ENCODE assay signal across 8 cellular contexts in genomic region chr9:36036780-36037579, GRCh38. TPM values are rescaled to one million over a fixed set of nuclear protein-coding genes. Genes with fewer than 3 reads are reported as not detected.
DNase-seq lines count a peak whose midpoint lies in the region; ATAC-seq and TF ChIP-seq lines count a peak whose summit lies in the region.

Gene RECK (plus strand): TSS chr9:36036913. CDS start chr9:36036999, 86 bp downstream.

- CTCF ChIA-PET in HCT116 (lab: Charles Lee): interaction anchor here (1.2 to 2.9 kb wide), 3 partner anchors 14 to 82 kb away, joined by 4 to 13 read pairs (median 5); no protein-coding TSS in a partner anchor

- H3K4me3 ChIP-seq in HCT116 (replicated peaks in 1 of 2; ENCODE audit: low read depth in 1 of 2, low read length in 2 of 2): peak within 1 kb of the TSS; percentile 72 to 85
- peak within 1 kb of the TSS; percentile 94 for H3K4me3 ChIP-seq in right cardiac atrium (ENCODE audit: low read length)

- peak within 1 kb of the TSS; percentile 90 for H3K4me2 ChIP-seq in HCT116 (ENCODE audit: low read length)

- POLR2A ChIA-PET in HCT116 (lab: Charles Lee): no interaction called here

- H3K36me3 Mint-ChIP-seq in T-helper 17 cell (ENCODE audit: low read depth): no peaks in the 10 kb centered on the region

- no peak for TF ChIP-seq POLR2A in HCT116 (IDR thresholded peaks at IDR 0.05; ENCODE audit: borderline replicate concordance, extremely low read depth, insufficient read depth, insufficient read length)

- peak within 1 kb of the TSS; percentile 98 for H3K4me3 Mint-ChIP-seq in T-helper 17 cell

- TF ChIP-seq CTCF in HCT116 (IDR thresholded peaks at IDR 0.05 in 2 of 3, conservative IDR thresholded peaks at IDR 0.05 in 1 of 3; ENCODE audit: borderline replicate concordance in 1 of 3, insufficient read depth in 1 of 3, low read depth in 2 of 3, low read length in 2 of 3): no peak

- no peaks in the 10 kb centered on the region for H4K20me1 ChIP-seq in HCT116 (ENCODE audit: insufficient read depth)

- peaks cover 0 to 13% of the 10 kb centered on the region in 2 experiments; a peak in 2 of 4 replicates for H3K4me1 ChIP-seq in HCT116 (ENCODE audit: control insufficient read depth in 1 of 2, insufficient read depth in 2 of 2, low read length in 2 of 2)
- H3K4me1 ChIP-seq in right cardiac atrium (ENCODE audit: control insufficient read depth, insufficient read depth, low read length): no peaks in the 10 kb centered on the region

- peak within 1 kb of the TSS; percentile 60 for H3K27ac ChIP-seq in HCT116 (ENCODE audit: low read depth, low read length)
- H3K27ac ChIP-seq in right cardiac atrium (ENCODE audit: low read length): peak within 1 kb of the TSS; percentile 22

- H3K9ac ChIP-seq in HCT116 (ENCODE audit: low read length): peak within 1 kb of the TSS; percentile 59

- no TSS peak for BruUV-seq in HCT116 (replicated peaks; lab: Mats Ljungman, UMichigan)

- H3K27me3 Mint-ChIP-seq in T-helper 17 cell: peaks cover 11% of the 10 kb centered on the region

- RAD21 ChIA-PET in HCT116 (lab: Charles Lee; ENCODE audit: low non-redundant PET in 1 of 2, low total read pairs in 2 of 2, uncharacterized antibody in 2 of 2, unreplicated experiment in 2 of 2): no interaction called here

- no peaks in the 10 kb centered on the region for H3K36me3 ChIP-seq in HCT116 (ENCODE audit: control insufficient read depth in 1 of 2, insufficient read depth in 2 of 2, low read length in 2 of 2)

- intact Hi-C loops in HCT116 (cut with micrococcal nuclease): no loop called here
- intact Hi-C loops in right cardiac atrium (cut with DNase I): no loop called here

- peak within 1 kb of the TSS; percentile 80 for H3K27ac Mint-ChIP-seq in T-helper 17 cell

- H3K79me2 ChIP-seq in HCT116 (ENCODE audit: insufficient read depth, low read length): no peaks in the 10 kb centered on the region

- H3K27me3 ChIP-seq in HCT116 (ENCODE audit: insufficient read depth, low read length) (no peaks in the 10 kb centered on the region), right cardiac atrium (ENCODE audit: control insufficient read depth, insufficient read depth) (no peaks in the 10 kb centered on the region)

- peak; percentile 68 for DNase-seq in GDM1 (lab: John Stamatoyannopoulos, UW)
- peak; percentile 37 for DNase-seq in HCT116 (ENCODE audit: low read depth, low spot score)
- DNase-seq in NCI-H1092 treated with DMSO at 0.1 percent for 48 hours (lab: John Stamatoyannopoulos, UW): peak; percentile 87
- DNase-seq in T-helper 17 cell: peak; percentile 77 to 89 (median 82)
- peak in 57 of 58 donors; percentile 13 to 92 (median 81) for DNase-seq in anterior cingulate cortex (lab: John Stamatoyannopoulos, UW)
- DNase-seq in right cardiac atrium: peak; percentile 92 to 98 (median 96)
- no peak for DNase-seq in pulmonary artery endothelial cell (ENCODE audit: low read depth, low spot score)
- peak; percentile 86 for DNase-seq in ureter (ENCODE audit: low spot score)

- WGBS in right cardiac atrium: under 1% methylated on average over 80 of the region's 80 CpGs

- H2AFZ ChIP-seq in HCT116 (ENCODE audit: low read depth, low read length, poor library complexity, severe bottlenecking): peak within 1 kb of the TSS; percentile 98

- ATAC-seq in HCT116 (peak; percentile 97), T-helper 17 cell (peak; percentile 95), right cardiac atrium (peak; percentile 95 to 96)

- peaks cover 30% of the 10 kb centered on the region for H3K4me1 Mint-ChIP-seq in T-helper 17 cell

- H3K9me3 ChIP-seq in HCT116 (ENCODE audit: control insufficient read depth in 1 of 2, insufficient read depth in 1 of 2, low read depth in 1 of 2, low read length in 2 of 2) (no peaks in the 10 kb centered on the region), T-helper 17 cell (ENCODE audit: control insufficient read depth, low read length, poor library complexity, severe bottlenecking) (no peaks in the 10 kb centered on the region), right cardiac atrium (ENCODE audit: control insufficient read depth, low read length) (no peaks in the 10 kb centered on the region)

- TF ChIP-seq RAD21 in HCT116 (IDR thresholded peaks at IDR 0.05; ENCODE audit: low read depth): no peak

- H3K9me2 ChIP-seq in HCT116 (ENCODE audit: insufficient read depth): no peaks in the 10 kb centered on the region

TF ChIP-seq in HCT116, 20 proteins besides CTCF, POLR2A, EP300 and RAD21:
- TF ChIP-seq EGR1 (IDR thresholded peaks at IDR 0.05; ENCODE audit: low read depth) (0 out of 2 replicates have a peak, but pooled peaks have one; percentile 38), FOSL1 (IDR thresholded peaks at IDR 0.05; ENCODE audit: low read depth) (no peak), POLR2AphosphoS5 (IDR thresholded peaks at IDR 0.05; ENCODE audit: low read depth, low read length) (peak; percentile 73), CEBPB (IDR thresholded peaks at IDR 0.05; ENCODE audit: low read depth) (no peak), EZH2phosphoT487 (IDR thresholded peaks at IDR 0.05; ENCODE audit: borderline replicate concordance) (no peak), MAX (IDR thresholded peaks at IDR 0.05) (no peak; the same call in 1 of the 2 replicates), ZNF274 (IDR thresholded peaks at IDR 0.05; ENCODE audit: low read depth, low read length) (no peak), ZFX (IDR thresholded peaks at IDR 0.05) (peak; percentile 81)

RNA-seq across cellular contexts. Expression of gene RECK, which starts in this region (rescaled TPM):
- total RNA-seq in HCT116 (2021; ENCODE audit: unreplicated experiment) (3.8 TPM), T-helper 17 cell (1 to 10 TPM; 6.4 to 7.8 TPM), right cardiac atrium (10 to 100 TPM in 1 of 4 donors, 1 to 10 TPM in 3; 7.4 to 10.1 (median 8.6) TPM), pulmonary artery endothelial cell (11.9 and 15.5 TPM in 2 replicates), ureter (10.3 TPM)
- polyA plus RNA-seq in HCT116 (2012): 1.3 and 1.9 TPM in 2 replicates
- polyA plus RNA-seq in right cardiac atrium: 4.3 TPM
